In genomic region chr3:107689355-107689754, GRCh38 we compare ENCODE assay signal across 19 cellular contexts.
"Had no signal": no experiment of that assay in that cellular context is flagged by ENCODE, and none has a peak within 500 bp of the region (broad histone marks: within the 10 kb centered on the region; RNA-seq: fewer than 3 reads in every experiment).

No MANE protein-coding gene starts in this region.

- H3K4me1 ChIP-seq: body of pancreas, gastrocnemius medialis had no signal

- H3K27me3 ChIP-seq: body of pancreas, dorsolateral prefrontal cortex, gastrocnemius medialis, pancreas, sigmoid colon, upper lobe of left lung had no signal

- H3K36me3 ChIP-seq: gastrocnemius medialis, pancreas, sigmoid colon, thoracic aorta, upper lobe of left lung had no signal

- H3K27ac Mint-ChIP-seq: activated B cell treated with CpG ODN at 0.5 μM for 24 hours; activated CD4-positive, alpha-beta memory T cell treated with anti-CD3 and anti-CD28 coated beads, Interleukin-2, amount 10 ng/mL, durations not matched to agents 7 days and 5 days; activated CD8-positive, alpha-beta memory T cell treated with anti-CD3 and anti-CD28 coated beads, Interleukin-2, amount 10 ng/mL, durations not matched to agents 7 days and 5 days; activated naive CD8-positive, alpha-beta T cell treated with anti-CD3 and anti-CD28 coated beads, Interleukin-2, amount 10 ng/mL, durations not matched to agents 7 days and 5 days; naive thymus-derived CD8-positive, alpha-beta T cell; stimulated activated naive B cell treated with anti-CD40 and anti-IgM and Interleukin-4, amounts not matched to agents 10 μg/mL and 1 μg/mL and 100 μg/mL, for 72 hours; T-cell had no signal

- H3K27ac ChIP-seq: body of pancreas, gastrocnemius medialis, pancreas, sigmoid colon, thoracic aorta had no signal

- H3K9me3 ChIP-seq: body of pancreas, gastrocnemius medialis, pancreas, sigmoid colon, thoracic aorta, upper lobe of left lung had no signal

- ATAC-seq: activated CD8-positive, alpha-beta memory T cell treated with anti-CD3 and anti-CD28 coated beads, Interleukin-2, amount 10 ng/mL, durations not matched to agents 7 days and 5 days; body of pancreas; gastrocnemius medialis; naive thymus-derived CD8-positive, alpha-beta T cell; pancreas; stimulated activated naive B cell treated with anti-CD40 and anti-IgM and Interleukin-4, amounts not matched to agents 10 μg/mL and 1 μg/mL and 100 μg/mL, for 72 hours; T-cell had no signal

- H3K9me3 Mint-ChIP-seq: activated B cell treated with CpG ODN at 0.5 μM for 24 hours; activated CD4-positive, alpha-beta memory T cell treated with anti-CD3 and anti-CD28 coated beads, Interleukin-2, amount 10 ng/mL, durations not matched to agents 7 days and 5 days; activated naive CD8-positive, alpha-beta T cell treated with anti-CD3 and anti-CD28 coated beads, Interleukin-2, amount 10 ng/mL, durations not matched to agents 7 days and 5 days; naive thymus-derived CD8-positive, alpha-beta T cell; stimulated activated naive B cell treated with anti-CD40 and anti-IgM and Interleukin-4, amounts not matched to agents 10 μg/mL and 1 μg/mL and 100 μg/mL, for 72 hours; T-cell had no signal

- H3K27me3 Mint-ChIP-seq: activated B cell treated with CpG ODN at 0.5 μM for 24 hours; activated CD4-positive, alpha-beta memory T cell treated with anti-CD3 and anti-CD28 coated beads, Interleukin-2, amount 10 ng/mL, durations not matched to agents 7 days and 5 days; activated CD8-positive, alpha-beta memory T cell treated with anti-CD3 and anti-CD28 coated beads, Interleukin-2, amount 10 ng/mL, durations not matched to agents 7 days and 5 days; activated naive CD8-positive, alpha-beta T cell treated with anti-CD3 and anti-CD28 coated beads, Interleukin-2, amount 10 ng/mL, durations not matched to agents 7 days and 5 days; naive thymus-derived CD8-positive, alpha-beta T cell; stimulated activated naive B cell treated with anti-CD40 and anti-IgM and Interleukin-4, amounts not matched to agents 10 μg/mL and 1 μg/mL and 100 μg/mL, for 72 hours; T-cell had no signal

- H3K36me3 Mint-ChIP-seq: naive thymus-derived CD8-positive, alpha-beta T cell; stimulated activated naive B cell treated with anti-CD40 and anti-IgM and Interleukin-4, amounts not matched to agents 10 μg/mL and 1 μg/mL and 100 μg/mL, for 72 hours; T-cell had no signal

- H3K4me3 ChIP-seq: body of pancreas, dorsolateral prefrontal cortex, gastrocnemius medialis, pancreas, sigmoid colon, thoracic aorta, upper lobe of left lung had no signal

- H3K4me3 Mint-ChIP-seq: activated B cell treated with CpG ODN at 0.5 μM for 24 hours; activated CD4-positive, alpha-beta memory T cell treated with anti-CD3 and anti-CD28 coated beads, Interleukin-2, amount 10 ng/mL, durations not matched to agents 7 days and 5 days; activated CD8-positive, alpha-beta memory T cell treated with anti-CD3 and anti-CD28 coated beads, Interleukin-2, amount 10 ng/mL, durations not matched to agents 7 days and 5 days; activated naive CD8-positive, alpha-beta T cell treated with anti-CD3 and anti-CD28 coated beads, Interleukin-2, amount 10 ng/mL, durations not matched to agents 7 days and 5 days; naive thymus-derived CD8-positive, alpha-beta T cell; stimulated activated naive B cell treated with anti-CD40 and anti-IgM and Interleukin-4, amounts not matched to agents 10 μg/mL and 1 μg/mL and 100 μg/mL, for 72 hours; T-cell had no signal

- DNase-seq: activated B cell treated with CpG ODN at 0.5 μM for 24 hours; activated CD4-positive, alpha-beta memory T cell treated with anti-CD3 and anti-CD28 coated beads, Interleukin-2, amount 10 ng/mL, durations not matched to agents 7 days and 5 days; activated CD4-positive, alpha-beta T cell treated with anti-CD3 and anti-CD28 coated beads for 4 hours; activated CD8-positive, alpha-beta memory T cell treated with anti-CD3 and anti-CD28 coated beads, Interleukin-2, amount 10 ng/mL, durations not matched to agents 7 days and 5 days; activated naive CD4-positive, alpha-beta T cell treated with Interleukin-2 at 50 U/mL for 16 hours; activated naive CD8-positive, alpha-beta T cell treated with anti-CD3 and anti-CD28 coated beads, Interleukin-2, amount 10 ng/mL, durations not matched to agents 7 days and 5 days; body of pancreas; central memory CD4-positive, alpha-beta T cell; dorsolateral prefrontal cortex; gastrocnemius medialis; head of caudate nucleus; mesenchymal stem cell; naive thymus-derived CD8-positive, alpha-beta T cell; pancreas; sigmoid colon; stimulated activated naive B cell treated with anti-CD40 and anti-IgM and Interleukin-4, amounts not matched to agents 10 μg/mL and 1 μg/mL and 100 μg/mL, for 72 hours; T-cell; upper lobe of left lung had no signal
